20 cellular contexts compared by ENCODE assay signal in genomic region chr9:77582572-77583365, GRCh38.
"Had no signal": no experiment of that assay in that cellular context is flagged by ENCODE, and none has a peak within 500 bp of the region (broad histone marks: within the 10 kb centered on the region; RNA-seq: fewer than 3 reads in every experiment).

No MANE protein-coding gene starts in this region.

- H3K4me2 ChIP-seq: hepatocyte had no signal

- H3K27ac Mint-ChIP-seq: naive B cell had no signal

- DNase-seq: activated CD4-positive, alpha-beta T cell treated with anti-CD3 and anti-CD28 coated beads for 1 hour; activated CD8-positive, alpha-beta memory T cell treated with anti-CD3 and anti-CD28 coated beads for 24 hours; activated CD8-positive, alpha-beta memory T cell treated with anti-CD3 and anti-CD28 coated beads, Interleukin-2, amount 50 U/mL, for 48 hours; activated effector memory CD4-positive, alpha-beta T cell treated with Interleukin-2 at 50 U/mL for 16 hours; activated naive CD4-positive, alpha-beta T cell treated with anti-CD3 and anti-CD28 coated beads, Interleukin-2, amount 50 U/mL, for 16 hours; activated T-cell treated with anti-CD3 and anti-CD28 coated beads, Interleukin-2, amount 50 U/mL, for 48 hours; effector CD8-positive, alpha-beta T cell; foreskin fibroblast; left lung; mucosa of descending colon; naive B cell; stimulated activated CD4-positive, alpha-beta T cell treated with anti-CD3 and anti-CD28 coated beads, Interleukin-12 subunit alpha, Interleukin-12 subunit beta, amount 100 ng/mL, for 4 hours; stimulated activated CD4-positive, alpha-beta T cell treated with anti-CD3 and anti-CD28 coated beads, Interleukin-1b, Interleukin-23, amount 100 ng/mL, for 48 hours; stimulated activated CD8-positive, alpha-beta memory T cell treated with anti-CD3 and anti-CD28 coated beads, Interleukin-4, amount 100 ng/mL, for 48 hours; stimulated activated naive CD4-positive, alpha-beta T cell; SW 1271; thyroid gland had no signal

- H3K4me1 Mint-ChIP-seq: naive B cell had no signal

- H3K36me3 Mint-ChIP-seq: naive B cell had no signal

- H3K27me3 ChIP-seq: hepatocyte, left lung, neutrophil, thyroid gland had no signal

- H2AFZ ChIP-seq: hepatocyte had no signal

- H3K79me2 ChIP-seq: hepatocyte had no signal

- H3K4me3 ChIP-seq: hepatocyte, left lung, mucosa of descending colon, thyroid gland had no signal

- H3K4me3 Mint-ChIP-seq: naive B cell had no signal

- H3K27ac ChIP-seq: hepatocyte, left lung, neutrophil, thyroid gland, VCaP had no signal

- H3K36me3 ChIP-seq: left lung, neutrophil, thyroid gland had no signal

- ATAC-seq: left lung, mucosa of descending colon had no signal
